In genomic region chr1:208174736-208175507, GRCh38 we compare ENCODE assay signal across 13 cellular contexts.
DNase-seq lines count a peak whose midpoint lies in the region; ATAC-seq and TF ChIP-seq lines count a peak whose summit lies in the region.
"Had no signal": no experiment of that assay in that cellular context is flagged by ENCODE, and none has a peak within 500 bp of the region (broad histone marks: within the 10 kb centered on the region; RNA-seq: fewer than 3 reads in every experiment).

No MANE protein-coding gene starts in this region.

- H3K27me3 ChIP-seq in trophoblast cell (ENCODE audit: insufficient read depth, low read length) = no peaks in the 10 kb centered on the region
- H3K27me3 ChIP-seq: BLaER1 had no signal

- peak overlapping the region; percentile 12 for H3K18ac ChIP-seq in trophoblast cell (ENCODE audit: low read length)

- no peak overlapping the region for H2AFZ ChIP-seq in trophoblast cell (ENCODE audit: insufficient read depth, low read length, poor library complexity)

- no peak overlapping the region for H4K91ac ChIP-seq in trophoblast cell (ENCODE audit: low read depth, low read length)

- no peak overlapping the region for H3K14ac ChIP-seq in trophoblast cell (ENCODE audit: low read length)

- DNase-seq in EH (ENCODE audit: low read depth) = peak; percentile 86
- peak; percentile 79 for DNase-seq in RPMI7951 (ENCODE audit: low read depth)
- peak; percentile 65 to 78 for DNase-seq in foreskin fibroblast
- peak; percentile 62 to 63 for DNase-seq in trophoblast cell
- no peak for DNase-seq in T-helper 9 cell
- no peak for DNase-seq in NCI-H1694 (lab: John Stamatoyannopoulos, UW)
- no peak for DNase-seq in natural killer cell
- DNase-seq: activated CD8-positive, alpha-beta T cell treated with anti-CD3 and anti-CD28 coated beads, Interleukin-2, amount 10 ng/mL, durations not matched to agents 7 days and 5 days; NCI-H1417; OCI-M1 had no signal

- peaks cover 13 to 19% of the 10 kb centered on the region in 2 experiments for H3K36me3 ChIP-seq in trophoblast cell (ENCODE audit: control insufficient read depth in 1 of 2, insufficient read depth in 2 of 2, low read length in 2 of 2)
- H3K36me3 ChIP-seq: BLaER1 had no signal

- no peak overlapping the region for H4K12ac ChIP-seq in trophoblast cell (ENCODE audit: low read depth, low read length)

- no peak overlapping the region for H3K4me2 ChIP-seq in trophoblast cell (ENCODE audit: low read length)

- no peak overlapping the region for H4K8ac ChIP-seq in trophoblast cell (ENCODE audit: low read depth, low read length)

- no peak overlapping the region for H3K27ac Mint-ChIP-seq in natural killer cell
- H3K27ac Mint-ChIP-seq: activated CD8-positive, alpha-beta T cell treated with anti-CD3 and anti-CD28 coated beads, Interleukin-2, amount 10 ng/mL, durations not matched to agents 7 days and 5 days; activated T-helper 1 cell treated with anti-CD3 and anti-CD28 coated beads, Interleukin-12 subunit alpha, Interleukin-12 subunit beta, Interleukin-2, Interleukin-4 antibody, amounts not matched to agents 30 ng/mL and 10 ng/mL and 1 ng/mL, durations not matched to agents 14 hours and 24 hours and 36 hours had no signal

- intact Hi-C loops in natural killer cell (cut with micrococcal nuclease) = no loop called here

- peaks cover 6 to 13% of the 10 kb centered on the region in 2 donors for H3K27me3 Mint-ChIP-seq in natural killer cell (ENCODE audit: low read depth in 2 of 2)

- H3K4me3 ChIP-seq in foreskin fibroblast (ENCODE audit: low read depth in 1 of 2, low read length in 2 of 2) (no peak overlapping the region), trophoblast cell (ENCODE audit: low read depth, low read length) (no peak overlapping the region)
- H3K4me3 ChIP-seq: BLaER1 had no signal

- no peak overlapping the region for H3K4me3 Mint-ChIP-seq in natural killer cell
- H3K4me3 Mint-ChIP-seq: activated CD8-positive, alpha-beta T cell treated with anti-CD3 and anti-CD28 coated beads, Interleukin-2, amount 10 ng/mL, durations not matched to agents 7 days and 5 days; activated T-helper 1 cell treated with anti-CD3 and anti-CD28 coated beads, Interleukin-12 subunit alpha, Interleukin-12 subunit beta, Interleukin-2, Interleukin-4 antibody, amounts not matched to agents 30 ng/mL and 10 ng/mL and 1 ng/mL, durations not matched to agents 14 hours and 24 hours and 36 hours had no signal

- no peak overlapping the region for H3K27ac ChIP-seq in trophoblast cell (ENCODE audit: low read depth, low read length)
- H3K27ac ChIP-seq: BLaER1 had no signal

- H3K36me3 Mint-ChIP-seq in natural killer cell = no peaks in the 10 kb centered on the region

- H3K79me1 ChIP-seq in trophoblast cell (ENCODE audit: low read length) = peaks cover 3% of the 10 kb centered on the region

- no CpG with 5 or more reads among the region's 6 CpGs for WGBS in trophoblast cell (ENCODE audit: extremely low coverage, insufficient coverage, insufficient read length)

- H2BK12ac ChIP-seq in trophoblast cell (ENCODE audit: low read length) = no peak overlapping the region

- peaks cover 15 to 30% of the 10 kb centered on the region in 2 experiments for H3K4me1 ChIP-seq in trophoblast cell (ENCODE audit: control insufficient read depth in 1 of 2, insufficient read depth in 2 of 2, low read length in 2 of 2)

- H2BK5ac ChIP-seq in trophoblast cell (ENCODE audit: low read depth, low read length, poor library complexity) = no peak overlapping the region

- H3K79me2 ChIP-seq in trophoblast cell (ENCODE audit: control insufficient read depth, insufficient read depth, low read length, poor library complexity) = no peaks in the 10 kb centered on the region

- no peaks in the 10 kb centered on the region for H3K9me3 ChIP-seq in trophoblast cell (ENCODE audit: insufficient read depth, low read depth, low read length)
- H3K9me3 ChIP-seq: BLaER1 had no signal

- H3K23ac ChIP-seq in trophoblast cell (ENCODE audit: low read length) = no peak overlapping the region

- no peak overlapping the region for H3K4ac ChIP-seq in trophoblast cell (ENCODE audit: low read depth, low read length)

- no peak overlapping the region for H2AK5ac ChIP-seq in trophoblast cell (ENCODE audit: low read length)

- H3K9me3 Mint-ChIP-seq in natural killer cell = no peaks in the 10 kb centered on the region
- H3K9me3 Mint-ChIP-seq: activated T-helper 1 cell treated with anti-CD3 and anti-CD28 coated beads, Interleukin-12 subunit alpha, Interleukin-12 subunit beta, Interleukin-2, Interleukin-4 antibody, amounts not matched to agents 30 ng/mL and 10 ng/mL and 1 ng/mL, durations not matched to agents 14 hours and 24 hours and 36 hours had no signal

- H3K4me1 Mint-ChIP-seq in natural killer cell = no peaks in the 10 kb centered on the region

- no peak for ATAC-seq in GM19035 (IDR thresholded peaks at IDR 0.05; ENCODE audit: unreplicated experiment)
- no peak for ATAC-seq in natural killer cell
- ATAC-seq: activated CD8-positive, alpha-beta T cell treated with anti-CD3 and anti-CD28 coated beads, Interleukin-2, amount 10 ng/mL, durations not matched to agents 7 days and 5 days had no signal

- TF ChIP-seq CTCF in foreskin fibroblast (IDR thresholded peaks at IDR 0.05; ENCODE audit: low read depth, low read length) (no peak), natural killer cell (IDR thresholded peaks at IDR 0.05) (no peak)

- no peak overlapping the region for H2BK120ac ChIP-seq in trophoblast cell (ENCODE audit: insufficient read depth, low read length, poor library complexity)

- no peak overlapping the region for H3K9ac ChIP-seq in trophoblast cell (ENCODE audit: low read length)
- H3K9ac ChIP-seq: BLaER1 had no signal

Comparison
In these comparisons a context has a peak if more than half of its experiments do, and no peak if none do; other contexts are left out.
1. DNase-seq: peak in EH (single experiment), RPMI7951 (single experiment), foreskin fibroblast (2 of 2) and trophoblast cell (2 of 2); none in T-helper 9 cell (single experiment), NCI-H1694 (single experiment) and natural killer cell (single experiment).